In genomic region chr10:64396105-64396504, GRCh38 we compare ENCODE assay signal across 13 cellular contexts.
A peak's percentile ranks its signal among the peaks of the same experiment; 100 is the strongest.
DNase-seq lines count a peak whose midpoint lies in the region; ATAC-seq, FAIRE-seq and TF ChIP-seq lines count a peak whose summit lies in the region.
"Had no signal": no experiment of that assay in that cellular context is flagged by ENCODE, and none has a peak within 500 bp of the region (broad histone marks: within the 10 kb centered on the region; RNA-seq: fewer than 3 reads in every experiment).

No MANE protein-coding gene starts in this region.

- H3K27ac ChIP-seq in HCT116 (ENCODE audit: low read depth, low read length) (no peak overlapping the region), astrocyte (ENCODE audit: low read depth, low read length) (peak overlapping the region; percentile 43)
- H3K27ac ChIP-seq: breast epithelium, HL-60 had no signal

- TF ChIP-seq POLR2A in HCT116 (IDR thresholded peaks at IDR 0.05; ENCODE audit: borderline replicate concordance, extremely low read depth, insufficient read depth, insufficient read length) = no peak

- H3K4me1 Mint-ChIP-seq in astrocyte (ENCODE audit: low read depth, unreplicated experiment) = peaks cover 30% of the 10 kb centered on the region

- H3K27me3 ChIP-seq in HCT116 (ENCODE audit: insufficient read depth, low read length) = no peaks in the 10 kb centered on the region
- H3K27me3 ChIP-seq in astrocyte (ENCODE audit: insufficient read depth, low read length) = no peaks in the 10 kb centered on the region
- H3K27me3 ChIP-seq: breast epithelium had no signal

- H3K27me3 Mint-ChIP-seq in astrocyte (ENCODE audit: low read depth, unreplicated experiment) = no peaks in the 10 kb centered on the region

- H3K4me3 Mint-ChIP-seq in astrocyte (ENCODE audit: unreplicated experiment) = no peak overlapping the region
- H3K4me3 Mint-ChIP-seq: T-helper 1 cell treated with Interleukin-12 subunit alpha and Interleukin-12 subunit beta and Interleukin-4 antibody, amounts not matched to agents 30 μg/mL and 1 μg/mL, for 36 hours had no signal

- RAD21 ChIA-PET in HCT116 (lab: Charles Lee; ENCODE audit: low non-redundant PET in 1 of 2, low total read pairs in 2 of 2, uncharacterized antibody in 2 of 2, unreplicated experiment in 2 of 2) = no interaction called here

- H3K36me3 ChIP-seq in HCT116 (ENCODE audit: control insufficient read depth in 1 of 2, insufficient read depth in 2 of 2, low read length in 2 of 2) (no peaks in the 10 kb centered on the region), astrocyte (ENCODE audit: insufficient read depth, low read length) (no peaks in the 10 kb centered on the region)
- H3K36me3 ChIP-seq: breast epithelium had no signal

- no peaks in the 10 kb centered on the region for H4K20me1 ChIP-seq in HCT116 (ENCODE audit: insufficient read depth)
- no peaks in the 10 kb centered on the region for H4K20me1 ChIP-seq in astrocyte (ENCODE audit: insufficient read depth, low read length)

- DNase-seq in HCT116 (ENCODE audit: low read depth, low spot score) (no peak), astrocyte (ENCODE audit: low read depth) (peak; percentile 71), iPS DF 19.7 (ENCODE audit: low read depth, low spot score) (peak; percentile 25), stromal cell of bone marrow (ENCODE audit: low read depth) (peak; percentile 51), mesenteric fat pad (ENCODE audit: low spot score) (no peak), cerebellar nuclear complex (lab: John Stamatoyannopoulos, UW) (no peak)
- DNase-seq: activated CD4-positive, alpha-beta T cell treated with anti-CD3 and anti-CD28 coated beads, Interleukin-2, amount 50 U/mL, for 1 hour; NCI-H2227 treated with DMSO at 0.1 percent for 48 hours had no signal

- peaks cover 3 to 17% of the 10 kb centered on the region in 2 experiments for H3K4me1 ChIP-seq in HCT116 (ENCODE audit: control insufficient read depth in 1 of 2, insufficient read depth in 2 of 2, low read length in 2 of 2)
- peaks cover 14% of the 10 kb centered on the region for H3K4me1 ChIP-seq in astrocyte (ENCODE audit: insufficient read depth, low read length)
- H3K4me1 ChIP-seq: breast epithelium had no signal

- H3K9me3 ChIP-seq in HCT116 (ENCODE audit: control insufficient read depth in 1 of 2, insufficient read depth in 1 of 2, low read depth in 1 of 2, low read length in 2 of 2) = no peaks in the 10 kb centered on the region
- H3K9me3 ChIP-seq in astrocyte (ENCODE audit: insufficient read depth, low read depth, low read length) = no peaks in the 10 kb centered on the region
- H3K9me3 ChIP-seq: breast epithelium had no signal

- no peak for TF ChIP-seq RAD21 in HCT116 (IDR thresholded peaks at IDR 0.05; ENCODE audit: low read depth)

- no peak overlapping the region for H3K4me3 ChIP-seq in HCT116 (replicated peaks in 1 of 2; ENCODE audit: low read depth in 1 of 2, low read length in 2 of 2)
- H3K4me3 ChIP-seq in astrocyte (ENCODE audit: insufficient read depth, low read depth, low read length) = no peak overlapping the region
- H3K4me3 ChIP-seq: breast epithelium had no signal

- peak; percentile 9 for FAIRE-seq in astrocyte (lab: Jason Lieb, UNC)

- H3K9ac ChIP-seq in HCT116 (ENCODE audit: low read length) (no peak overlapping the region), astrocyte (ENCODE audit: low read length) (no peak overlapping the region)

- H3K9me2 ChIP-seq in HCT116 (ENCODE audit: insufficient read depth) = no peaks in the 10 kb centered on the region

- H3K9me3 Mint-ChIP-seq in astrocyte (ENCODE audit: unreplicated experiment) = peaks cover 4% of the 10 kb centered on the region
- H3K9me3 Mint-ChIP-seq: activated T-helper 2 cell treated with anti-CD3 and anti-CD28 coated beads, Interferon-gamma antibody, Interleukin-2, Interleukin-4, amounts not matched to agents 10 μg/mL and 5 μg/mL and 100 μg/mL, durations not matched to agents 14 hours and 24 hours and 36 hours; T-helper 1 cell treated with Interleukin-12 subunit alpha and Interleukin-12 subunit beta and Interleukin-4 antibody, amounts not matched to agents 30 μg/mL and 1 μg/mL, for 36 hours had no signal

- H3K79me2 ChIP-seq in HCT116 (ENCODE audit: insufficient read depth, low read length) = no peaks in the 10 kb centered on the region
- no peaks in the 10 kb centered on the region for H3K79me2 ChIP-seq in astrocyte (ENCODE audit: insufficient read depth, low read length)

- no TSS peak for BruUV-seq in HCT116 (replicated peaks; lab: Mats Ljungman, UMichigan)

- H3K4me2 ChIP-seq in HCT116 (ENCODE audit: low read length) = peak overlapping the region; percentile 6
- peak overlapping the region; percentile 52 for H3K4me2 ChIP-seq in astrocyte (ENCODE audit: low read length)

- no peak for ATAC-seq in HCT116
- no peak for ATAC-seq in GM21723 (IDR thresholded peaks at IDR 0.05; ENCODE audit: unreplicated experiment)

- POLR2A ChIA-PET in HCT116 (lab: Charles Lee) = no interaction called here

- H3K36me3 Mint-ChIP-seq in astrocyte (ENCODE audit: low read depth, unreplicated experiment) = no peaks in the 10 kb centered on the region

- TF ChIP-seq CTCF in HCT116 (IDR thresholded peaks at IDR 0.05 in 2 of 3, conservative IDR thresholded peaks at IDR 0.05 in 1 of 3; ENCODE audit: borderline replicate concordance in 1 of 3, insufficient read depth in 1 of 3, low read depth in 2 of 3, low read length in 2 of 3) = no peak
- no peak for TF ChIP-seq CTCF in astrocyte (IDR thresholded peaks at IDR 0.05; ENCODE audit: insufficient read depth, low read depth, low read length)

- CTCF ChIA-PET in HCT116 (lab: Charles Lee) = interaction anchor here (0.7 kb wide), 1 partner anchor 16 kb away, joined by 3 read pairs; no protein-coding TSS in a partner anchor

- peak overlapping the region; percentile 93 for H3K27ac Mint-ChIP-seq in astrocyte (ENCODE audit: unreplicated experiment)
- H3K27ac Mint-ChIP-seq: activated T-helper 2 cell treated with anti-CD3 and anti-CD28 coated beads, Interferon-gamma antibody, Interleukin-2, Interleukin-4, amounts not matched to agents 10 μg/mL and 5 μg/mL and 100 μg/mL, durations not matched to agents 14 hours and 24 hours and 36 hours; T-helper 1 cell treated with Interleukin-12 subunit alpha and Interleukin-12 subunit beta and Interleukin-4 antibody, amounts not matched to agents 30 μg/mL and 1 μg/mL, for 36 hours had no signal

- H2AFZ ChIP-seq in HCT116 (ENCODE audit: low read depth, low read length, poor library complexity, severe bottlenecking) (no peak overlapping the region), astrocyte (ENCODE audit: low read depth, low read length) (no peak overlapping the region)

- intact Hi-C loops in HCT116 (cut with micrococcal nuclease) = no loop called here

TF ChIP-seq in HCT116, 20 proteins besides CTCF, POLR2A, EP300 and RAD21 (continues in another document):
- TF ChIP-seq ELF1 (IDR thresholded peaks at IDR 0.05; ENCODE audit: borderline replicate concordance, low read depth) = no peak
- no peak for TF ChIP-seq SP1 (IDR thresholded peaks at IDR 0.05; ENCODE audit: low read depth)
- no peak for TF ChIP-seq TCF7L2 (IDR thresholded peaks at IDR 0.05; ENCODE audit: borderline replicate concordance, extremely low read depth, insufficient read depth, insufficient read length)
- no peak for TF ChIP-seq CBX3 (IDR thresholded peaks at IDR 0.05; ENCODE audit: low read depth)
- no peak for TF ChIP-seq SRF (IDR thresholded peaks at IDR 0.05; ENCODE audit: low read depth)
- TF ChIP-seq CEBPB (IDR thresholded peaks at IDR 0.05; ENCODE audit: low read depth) = no peak
- TF ChIP-seq MAX (IDR thresholded peaks at IDR 0.05) = no peak
- no peak for TF ChIP-seq JUND (IDR thresholded peaks at IDR 0.05)
- TF ChIP-seq ZFX (IDR thresholded peaks at IDR 0.05) = no peak
- TF ChIP-seq ATF3 (IDR thresholded peaks at IDR 0.05) = no peak
- TF ChIP-seq FOSL1 (IDR thresholded peaks at IDR 0.05; ENCODE audit: low read depth) = no peak
- no peak for TF ChIP-seq EZH2 (IDR thresholded peaks at IDR 0.05)
- no peak for TF ChIP-seq REST (IDR thresholded peaks at IDR 0.05; ENCODE audit: low read depth)
- no peak for TF ChIP-seq YY1 (IDR thresholded peaks at IDR 0.05; ENCODE audit: extremely low read depth, insufficient replicate concordance, low read depth, low read length)

Comparison
In these comparisons a context has a peak if more than half of its experiments do, and no peak if none do; other contexts are left out.
1. DNase-seq: peak in astrocyte (single experiment), iPS DF 19.7 (single experiment) and stromal cell of bone marrow (single experiment); none in HCT116 (single experiment), mesenteric fat pad (single experiment) and cerebellar nuclear complex (0 of 2).